Comparison of ENCODE assay signal across 15 cellular contexts in the genomic region with DNA sequence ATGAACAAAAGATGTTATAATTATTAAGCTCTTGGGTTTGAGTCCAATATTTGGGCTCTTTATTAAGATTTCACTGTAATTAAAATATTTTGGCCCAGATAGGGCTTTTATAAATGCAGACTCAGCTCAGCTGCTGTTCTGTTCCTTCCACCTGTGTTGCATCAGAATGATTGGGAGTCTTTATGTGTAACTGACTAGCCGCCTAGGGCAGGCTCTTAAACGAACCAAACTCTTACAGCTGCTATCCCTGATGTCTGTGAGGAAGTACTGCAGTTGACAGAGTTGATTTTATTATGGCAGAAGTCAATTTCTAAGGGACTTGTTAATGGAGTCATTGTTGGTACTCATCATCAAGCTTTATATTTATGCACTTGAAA.
A peak's percentile ranks its signal among the peaks of the same experiment; 100 is the strongest.
DNase-seq lines count a peak whose midpoint lies in the region; ATAC-seq, FAIRE-seq and TF ChIP-seq lines count a peak whose summit lies in the region.
"Had no signal": no experiment of that assay in that cellular context is flagged by ENCODE, and none has a peak within 500 bp of the region (broad histone marks: within the 10 kb centered on the region; RNA-seq: fewer than 3 reads in every experiment).

No MANE protein-coding gene starts in this region.

- FAIRE-seq in D721Med (lab: Jason Lieb, UNC): no peak

- peaks cover 0 to 75% (median 0%) of the 10 kb centered on the region in 3 donors for H3K36me3 ChIP-seq in esophagus squamous epithelium
- H3K36me3 ChIP-seq: breast epithelium had no signal

- WGBS in esophagus squamous epithelium, 2 donors: 54 to 66% methylated on average over 2 of the region's 2 CpGs

- no peaks in the 10 kb centered on the region for H3K27me3 ChIP-seq in esophagus squamous epithelium
- H3K27me3 ChIP-seq: breast epithelium, pancreas, testis had no signal

- no peak overlapping the region for H3K4me3 ChIP-seq in esophagus squamous epithelium
- H3K4me3 ChIP-seq: breast epithelium, pancreas, testis had no signal

- no peak for TF ChIP-seq POLR2A in esophagus squamous epithelium (IDR thresholded peaks at IDR 0.05)

- H3K4me1 ChIP-seq in esophagus squamous epithelium: no peaks in the 10 kb centered on the region
- H3K4me1 ChIP-seq: breast epithelium, testis had no signal

- intact Hi-C loops in esophagus squamous epithelium (cut with DNase I): no loop called here

- no peaks in the 10 kb centered on the region for H3K9me3 ChIP-seq in esophagus squamous epithelium
- H3K9me3 ChIP-seq: breast epithelium, pancreas, testis had no signal

- DNase-seq in NCI-H146 treated with DMSO at 0.1 percent for 48 hours (lab: John Stamatoyannopoulos, UW; ENCODE audit: unreplicated experiment) (peak; percentile 10), fibroblast of peridontal ligament (ENCODE audit: extremely low read depth) (peak; percentile 8), esophagus squamous epithelium (lab: John Stamatoyannopoulos, UW) (no peak), D721Med (ENCODE audit: insufficient read length, low spot score) (no peak)
- DNase-seq: activated naive CD8-positive, alpha-beta T cell treated with anti-CD3 and anti-CD28 coated beads, Interleukin-2, amount 50 U/mL, for 24 hours; CD4-positive, alpha-beta T cell; NCI-H510A; pancreas; testis had no signal

- no peak overlapping the region for H3K27ac ChIP-seq in esophagus squamous epithelium
- H3K27ac ChIP-seq: breast epithelium, epithelial cell of prostate, pancreas, testis had no signal

- TF ChIP-seq CTCF in esophagus squamous epithelium (IDR thresholded peaks at IDR 0.05) (no peak), D721Med (IDR thresholded peaks at IDR 0.05; ENCODE audit: insufficient read depth, missing control alignments) (no peak)

- peak; percentile 6 for ATAC-seq in GM19025 (IDR thresholded peaks at IDR 0.05; ENCODE audit: low read depth, unreplicated experiment)
- peak; percentile 14 for ATAC-seq in HG02678 (IDR thresholded peaks at IDR 0.05; ENCODE audit: unreplicated experiment)
- ATAC-seq in GM18867 (IDR thresholded peaks at IDR 0.05; ENCODE audit: unreplicated experiment): no peak
- ATAC-seq: activated naive CD8-positive, alpha-beta T cell treated with anti-CD3 and anti-CD28 coated beads, Interleukin-2, amount 50 U/mL, for 24 hours; stimulated activated memory B cell treated with anti-CD40 and anti-IgM and Interleukin-4, amounts not matched to agents 10 μg/mL and 1 μg/mL and 100 μg/mL, for 72 hours had no signal

Comparison
In these comparisons a context has a peak if more than half of its experiments do, and no peak if none do; other contexts are left out.
1. DNase-seq: peak in NCI-H146 treated with DMSO at 0.1 percent for 48 hours (single experiment) and fibroblast of peridontal ligament (single experiment); none in esophagus squamous epithelium (single experiment) and D721Med (single experiment).